In genomic region chr17:75643033-75644017, GRCh38 we compare ENCODE assay signal across 13 cellular contexts. TPM values are rescaled to one million over a fixed set of nuclear protein-coding genes. Genes with fewer than 3 reads are reported as not detected.
DNase-seq lines count a peak whose midpoint lies in the region; ATAC-seq and TF ChIP-seq lines count a peak whose summit lies in the region.
"Had no signal": no experiment of that assay in that cellular context is flagged by ENCODE, and none has a peak within 500 bp of the region (broad histone marks: within the 10 kb centered on the region; RNA-seq: fewer than 3 reads in every experiment).

No MANE protein-coding gene starts in this region.

- no peak overlapping the region for H4K8ac ChIP-seq in mesendoderm (ENCODE audit: low read depth, low read length)

- no peak overlapping the region for H3K27ac ChIP-seq in mesendoderm (ENCODE audit: low read depth, low read length)
- peak overlapping the region; percentile 96 to 98 (median 97) for H3K27ac ChIP-seq in thyroid gland

- H3K4me3 ChIP-seq in NT2/D1 (ENCODE audit: insufficient read length, low read depth) (no peak overlapping the region), mesendoderm (ENCODE audit: low read length) (no peak overlapping the region), thyroid gland (replicated peaks in 1 of 3) (no peak overlapping the region)

- H3K18ac ChIP-seq in mesendoderm (ENCODE audit: low read length): no peak overlapping the region

- WGBS in mesendoderm (ENCODE audit: extremely low coverage, insufficient coverage, low lambda C conversion rate): no CpG with 5 or more reads among the region's 22 CpGs
- 77 to 79% methylated on average over 14 to 19 of the region's 22 CpGs for WGBS in thyroid gland, 2 donors

- no peak overlapping the region for H3K56ac ChIP-seq in mesendoderm (ENCODE audit: low read length)

- TF ChIP-seq CTCF in endothelial cell (IDR thresholded peaks at IDR 0.05; ENCODE audit: unreplicated experiment) (no peak), thyroid gland (IDR thresholded peaks at IDR 0.05) (no peak)

- H3K4me1 ChIP-seq in NT2/D1 (ENCODE audit: insufficient read depth, insufficient read length): peaks cover 23% of the 10 kb centered on the region
- no peaks in the 10 kb centered on the region for H3K4me1 ChIP-seq in mesendoderm (ENCODE audit: control insufficient read depth, low read depth, low read length)
- peaks cover 65 to 77% of the 10 kb centered on the region in 2 donors for H3K4me1 ChIP-seq in thyroid gland

- no peak for ATAC-seq in HG02642 (IDR thresholded peaks at IDR 0.05; ENCODE audit: poor library complexity, unreplicated experiment)
- ATAC-seq: HepG2, right cardiac atrium had no signal

- no peak overlapping the region for H3K4me2 ChIP-seq in mesendoderm (ENCODE audit: low read length)

- H4K5ac ChIP-seq in mesendoderm (ENCODE audit: low read length): no peak overlapping the region

- no peak overlapping the region for H3K4me3 Mint-ChIP-seq in endothelial cell (ENCODE audit: unreplicated experiment)
- H3K4me3 Mint-ChIP-seq: CD4-positive, CD25-positive, alpha-beta regulatory T cell had no signal

- H3K27me3 ChIP-seq in NT2/D1 (ENCODE audit: insufficient read depth, insufficient read length) (no peaks in the 10 kb centered on the region), mesendoderm (ENCODE audit: insufficient read depth, low read length, poor library complexity) (no peaks in the 10 kb centered on the region), thyroid gland (no peaks in the 10 kb centered on the region)

- H3K4me1 Mint-ChIP-seq in endothelial cell (ENCODE audit: unreplicated experiment): peaks cover 9% of the 10 kb centered on the region

- no peak overlapping the region for H2BK120ac ChIP-seq in mesendoderm (ENCODE audit: low read depth, low read length)

- no peak overlapping the region for H2AK5ac ChIP-seq in mesendoderm (ENCODE audit: low read length)

- H3K36me3 ChIP-seq in NT2/D1 (ENCODE audit: insufficient read depth, insufficient read length, low read length) (peaks cover 63% of the 10 kb centered on the region), mesendoderm (ENCODE audit: control insufficient read depth, insufficient read depth, low read length) (no peaks in the 10 kb centered on the region), thyroid gland (no peaks in the 10 kb centered on the region)

- H3K4ac ChIP-seq in mesendoderm (ENCODE audit: low read depth, low read length): no peak overlapping the region

- no peak overlapping the region for H3K23ac ChIP-seq in mesendoderm (ENCODE audit: low read length)

- H3K79me1 ChIP-seq in mesendoderm (ENCODE audit: low read length): no peaks in the 10 kb centered on the region

- H3K9me3 ChIP-seq in NT2/D1 (ENCODE audit: insufficient read depth, low read length): no peaks in the 10 kb centered on the region
- no peaks in the 10 kb centered on the region for H3K9me3 ChIP-seq in thyroid gland

- no peaks in the 10 kb centered on the region for H3K79me2 ChIP-seq in mesendoderm (ENCODE audit: control insufficient read depth, insufficient read depth, low read length)

- no peak overlapping the region for H2BK15ac ChIP-seq in mesendoderm (replicated peaks; ENCODE audit: low read depth)

- H3K36me3 Mint-ChIP-seq in endothelial cell (ENCODE audit: low read depth, unreplicated experiment): peaks cover 11% of the 10 kb centered on the region

- no peak overlapping the region for H2BK5ac ChIP-seq in mesendoderm (ENCODE audit: low read length)

- peak in 1 of 2 donors; percentile 44 for TF ChIP-seq POLR2A in thyroid gland (IDR thresholded peaks at IDR 0.05)

- H3K9me3 Mint-ChIP-seq in endothelial cell (ENCODE audit: unreplicated experiment): no peaks in the 10 kb centered on the region

- peak overlapping the region; percentile 18 for H3K27ac Mint-ChIP-seq in endothelial cell (ENCODE audit: unreplicated experiment)

- H3K9ac ChIP-seq in NT2/D1 (ENCODE audit: insufficient read length, low read depth): peak overlapping the region; percentile 44
- H3K9ac ChIP-seq in mesendoderm (ENCODE audit: low read length): no peak overlapping the region

- DNase-seq in NT2/D1 (ENCODE audit: low read depth, low spot score) (peak; percentile 42), endothelial cell (ENCODE audit: low spot score) (no peak), mesendoderm (peak; percentile 30), thyroid gland (peak; percentile 71 to 83), NCI-H2171 treated with DMSO at 0.1 percent for 48 hours (lab: John Stamatoyannopoulos, UW) (no peak), NCI-H510A (lab: John Stamatoyannopoulos, UW) (no peak)
- no peak for DNase-seq in effector CD8-positive, alpha-beta T cell (lab: John Stamatoyannopoulos, UW)
- DNase-seq: CD4-positive, CD25-positive, alpha-beta regulatory T cell; NCI-H1694; NCI-H82 had no signal

- intact Hi-C loops in thyroid gland (cut with DNase I): no loop called here

- no peaks in the 10 kb centered on the region for H3K27me3 Mint-ChIP-seq in endothelial cell (ENCODE audit: unreplicated experiment)
- H3K27me3 Mint-ChIP-seq: CD4-positive, CD25-positive, alpha-beta regulatory T cell had no signal

RNA-seq across cellular contexts. Expression of gene SMIM5, which starts 10.1 kb away (rescaled TPM):
- total RNA-seq in endothelial cell (ENCODE audit: unreplicated experiment): 1.1 TPM
- polyA plus RNA-seq in mesendoderm (2013, experiment 1 of 2): not detected
- polyA plus RNA-seq in mesendoderm (2013, experiment 2 of 2): 0.03 TPM
- 10 to 100 TPM in 2 of 4 donors, 1 to 10 TPM in 2; 2.3 to 13.6 (median 7.9) TPM for total RNA-seq in thyroid gland
- total RNA-seq: HepG2 had no signal
- polyA plus RNA-seq: HepG2 had no signal

RNA-seq across cellular contexts. Expression of gene RECQL5, which starts 23.6 kb away (rescaled TPM):
- total RNA-seq in endothelial cell (ENCODE audit: unreplicated experiment) (40.2 TPM), thyroid gland (10 to 100 TPM; 41.9 to 91.8 (median 70.1) TPM)
- polyA plus RNA-seq in mesendoderm (2013, experiment 1 of 2): 12.6 TPM
- 11.4 TPM for polyA plus RNA-seq in mesendoderm (2013, experiment 2 of 2)

RNA-seq across cellular contexts. Expression of gene SAP30BP, which starts 23.8 kb away (rescaled TPM):
- total RNA-seq in endothelial cell (ENCODE audit: unreplicated experiment) (125 TPM), thyroid gland (10 to 100 TPM; 52.5 to 83.6 (median 72.7) TPM)
- 68.5 TPM for polyA plus RNA-seq in mesendoderm (2013, experiment 1 of 2)
- polyA plus RNA-seq in mesendoderm (2013, experiment 2 of 2): 69.7 TPM

RNA-seq across cellular contexts. Expression of gene MYO15B, which starts 55.7 kb away (rescaled TPM):
- total RNA-seq in endothelial cell (ENCODE audit: unreplicated experiment) (224 TPM), thyroid gland (100 to 1,000 TPM in 2 of 4 donors, 10 to 100 TPM in 2; 64.9 to 209 (median 120) TPM)
- 1.8 TPM for polyA plus RNA-seq in mesendoderm (2013, experiment 1 of 2)
- 1.1 TPM for polyA plus RNA-seq in mesendoderm (2013, experiment 2 of 2)

Comparison
In these comparisons a context has a peak if more than half of its experiments do, and no peak if none do; other contexts are left out.
1. DNase-seq: peak in NT2/D1 (single experiment), mesendoderm (single experiment) and thyroid gland (2 of 2); none in endothelial cell (single experiment), NCI-H2171 treated with DMSO at 0.1 percent for 48 hours (single experiment), NCI-H510A (single experiment) and effector CD8-positive, alpha-beta T cell (single experiment).